ENCODE assay signal across 18 cellular contexts in the genomic region with DNA sequence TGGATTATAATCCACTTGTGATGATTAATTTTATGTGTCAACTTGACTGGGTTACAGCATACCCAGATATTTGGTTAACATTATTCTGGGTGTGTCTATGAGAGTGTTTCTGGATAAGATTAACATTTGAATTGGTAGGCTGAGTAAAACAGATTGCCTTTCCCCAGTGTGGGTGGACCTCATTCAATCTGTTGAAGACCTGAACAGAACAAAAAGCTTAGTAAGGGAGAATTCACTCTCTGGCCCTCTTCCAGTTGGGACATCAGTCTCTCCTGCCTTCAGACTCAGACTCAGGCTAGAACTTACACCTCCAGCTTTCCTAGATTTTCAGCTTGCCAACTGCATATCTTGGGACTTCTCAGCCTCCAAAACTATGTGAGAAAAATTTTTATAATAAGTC.
"Had no signal": no experiment of that assay in that cellular context is flagged by ENCODE, and none has a peak within 500 bp of the region (broad histone marks: within the 10 kb centered on the region; RNA-seq: fewer than 3 reads in every experiment).

No MANE protein-coding gene starts in this region.

- ATAC-seq: T-cell had no signal

- DNase-seq: KBM-7, NCI-H1048, NCI-H1105, NCI-H1417, NCI-H1436 treated with DMSO at 0.1 percent for 48 hours, NCI-H1694, NCI-H187 treated with DMSO at 0.1 percent for 48 hours, NCI-H2029 treated with DMSO at 0.1 percent for 48 hours, NCI-H2171 treated with DMSO at 0.1 percent for 48 hours, NCI-H446, NCI-H510A, NCI-H524 treated with DMSO at 0.1 percent for 48 hours, NCI-H69, NCI-H774, SHP77, SK-N-SH, SW 1271, T-cell had no signal

- H3K9me3 ChIP-seq: SK-N-SH had no signal
